1 cellular context compared by ENCODE assay signal in genomic region chr12:52366738-52367485, GRCh38.
TF ChIP-seq lines count a peak whose summit lies in the region.

KRT85 (minus strand) TSS chr12:52367481; CDS start chr12:52367405, 76 bp downstream.

TF ChIP-seq in GM23338, 12 proteins besides CTCF, POLR2A, EP300 and RAD21 (continued from another document):
- no peak for TF ChIP-seq ZNF462 (CRISPR knock-in tag; IDR thresholded peaks at IDR 0.05)
- TF ChIP-seq JUNB (IDR thresholded peaks at IDR 0.05; ENCODE audit: unreplicated experiment) = no peak
- no peak for TF ChIP-seq NANOG (IDR thresholded peaks at IDR 0.05; ENCODE audit: borderline replicate concordance)
- no peak for TF ChIP-seq STAT1 (IDR thresholded peaks at IDR 0.05; ENCODE audit: unreplicated experiment)
- TF ChIP-seq ZNF114 (CRISPR knock-in tag; IDR thresholded peaks at IDR 0.05) = no peak
- TF ChIP-seq ZNF331 (CRISPR knock-in tag; IDR thresholded peaks at IDR 0.05; ENCODE audit: low read depth) = no peak
- no peak for TF ChIP-seq EZH2phosphoT487 (IDR thresholded peaks at IDR 0.05; ENCODE audit: unreplicated experiment)
- no peak for TF ChIP-seq EZH2 (IDR thresholded peaks at IDR 0.05; ENCODE audit: low read depth, unreplicated experiment)
TF ChIP-seq in GM23338: peak in this region for 0.
